Comparison of ENCODE assay signal across 9 cellular contexts in genomic region chr13:52846567-52847321, GRCh38. TPM values are rescaled to one million over a fixed set of nuclear protein-coding genes. Genes with fewer than 3 reads are reported as not detected.
DNase-seq lines count a peak whose midpoint lies in the region; ATAC-seq and TF ChIP-seq lines count a peak whose summit lies in the region.
"Had no signal": no experiment of that assay in that cellular context is flagged by ENCODE, and none has a peak within 500 bp of the region (broad histone marks: within the 10 kb centered on the region; RNA-seq: fewer than 3 reads in every experiment).

No MANE protein-coding gene starts in this region.

- peaks cover 19% of the 10 kb centered on the region for H3K9me3 Mint-ChIP-seq in activated CD4-positive, alpha-beta T cell treated with anti-CD3 and anti-CD28 coated beads, Interleukin-2, amount 10 ng/mL, durations not matched to agents 24 days and 14 days
- peaks cover 5% of the 10 kb centered on the region for H3K9me3 Mint-ChIP-seq in chondrocyte (ENCODE audit: low read depth)

- peak; percentile 81 for DNase-seq in activated CD4-positive, alpha-beta T cell treated with anti-CD3 and anti-CD28 coated beads, Interleukin-2, amount 10 ng/mL, durations not matched to agents 24 days and 14 days
- no peak for DNase-seq in activated CD4-positive, alpha-beta T cell treated with anti-CD3 and anti-CD28 coated beads for 1 hour
- DNase-seq in chondrocyte (ENCODE audit: low spot score): no peak
- DNase-seq in kidney tubule cell (ENCODE audit: low spot score): peak; percentile 43
- DNase-seq in thoracic aorta (ENCODE audit: low spot score): no peak
- no peak for DNase-seq in vagina (ENCODE audit: extremely low spot score in 2 of 2)
- no peak for DNase-seq in DMS79 (lab: John Stamatoyannopoulos, UW)

- H3K27ac ChIP-seq in thoracic aorta (no peak overlapping the region), vagina (no peak overlapping the region)

- intact Hi-C loops in activated CD4-positive, alpha-beta T cell treated with anti-CD3 and anti-CD28 coated beads, Interleukin-2, amount 10 ng/mL, durations not matched to agents 24 days and 14 days (cut with micrococcal nuclease): loop anchor here (5.0 kb wide), 2 partner anchors 179 to 229 kb away; no protein-coding TSS in a partner anchor
- intact Hi-C loops in vagina (cut with DNase I): no loop called here

- no peak overlapping the region for H3K27ac Mint-ChIP-seq in activated CD4-positive, alpha-beta T cell treated with anti-CD3 and anti-CD28 coated beads, Interleukin-2, amount 10 ng/mL, durations not matched to agents 24 days and 14 days
- H3K27ac Mint-ChIP-seq in chondrocyte (ENCODE audit: unreplicated experiment): no peak overlapping the region
- H3K27ac Mint-ChIP-seq: CD4-positive, CD25-positive, alpha-beta regulatory T cell had no signal

- TF ChIP-seq POLR2A in vagina (IDR thresholded peaks at IDR 0.05): no peak

- ATAC-seq in thoracic aorta (ENCODE audit: insufficient number of reproducible peaks, low FRiP score, low read depth) (no peak), GM18502 (IDR thresholded peaks at IDR 0.05; ENCODE audit: poor library complexity, unreplicated experiment) (no peak)

- H3K27me3 Mint-ChIP-seq in activated CD4-positive, alpha-beta T cell treated with anti-CD3 and anti-CD28 coated beads, Interleukin-2, amount 10 ng/mL, durations not matched to agents 24 days and 14 days: peaks cover 59% of the 10 kb centered on the region
- H3K27me3 Mint-ChIP-seq in chondrocyte (ENCODE audit: low read depth): peaks cover 58% of the 10 kb centered on the region

- peaks cover 6 to 15% of the 10 kb centered on the region in 2 donors for H3K4me1 ChIP-seq in thoracic aorta (ENCODE audit: control insufficient read depth in 1 of 2, low read depth in 2 of 2)
- H3K4me1 ChIP-seq in vagina: peaks cover 34% of the 10 kb centered on the region

- H3K4me3 Mint-ChIP-seq in activated CD4-positive, alpha-beta T cell treated with anti-CD3 and anti-CD28 coated beads, Interleukin-2, amount 10 ng/mL, durations not matched to agents 24 days and 14 days: no peak overlapping the region
- H3K4me3 Mint-ChIP-seq in chondrocyte (ENCODE audit: unreplicated experiment): no peak overlapping the region
- H3K4me3 Mint-ChIP-seq: CD4-positive, CD25-positive, alpha-beta regulatory T cell had no signal

- H3K4me3 ChIP-seq in thoracic aorta: peak overlapping the region; percentile 40
- H3K4me3 ChIP-seq in vagina: peak overlapping the region in 1 of 2 donors; percentile 14

- TF ChIP-seq CTCF in chondrocyte (IDR thresholded peaks at IDR 0.05) (peak; percentile 66), thoracic aorta (IDR thresholded peaks at IDR 0.05) (peak; percentile 52), vagina (IDR thresholded peaks at IDR 0.05) (peak in 1 of 3 experiments; percentile 31)

- H3K36me3 Mint-ChIP-seq in activated CD4-positive, alpha-beta T cell treated with anti-CD3 and anti-CD28 coated beads, Interleukin-2, amount 10 ng/mL, durations not matched to agents 24 days and 14 days (ENCODE audit: low read depth): peaks cover 8% of the 10 kb centered on the region
- H3K36me3 Mint-ChIP-seq in chondrocyte (ENCODE audit: low read depth): peaks cover 4% of the 10 kb centered on the region
- H3K36me3 Mint-ChIP-seq: CD4-positive, CD25-positive, alpha-beta regulatory T cell had no signal

- H3K4me1 Mint-ChIP-seq in activated CD4-positive, alpha-beta T cell treated with anti-CD3 and anti-CD28 coated beads, Interleukin-2, amount 10 ng/mL, durations not matched to agents 24 days and 14 days: peaks cover 11% of the 10 kb centered on the region
- H3K4me1 Mint-ChIP-seq in chondrocyte (ENCODE audit: low read depth): peaks cover 19% of the 10 kb centered on the region

- H3K27me3 ChIP-seq in thoracic aorta (replicated peaks; ENCODE audit: insufficient read depth) (peaks cover 22% of the 10 kb centered on the region), vagina (peaks cover 11% of the 10 kb centered on the region)

- H3K36me3 ChIP-seq in thoracic aorta (no peaks in the 10 kb centered on the region), vagina (no peaks in the 10 kb centered on the region)

- no peaks in the 10 kb centered on the region for H3K9me3 ChIP-seq in thoracic aorta
- H3K9me3 ChIP-seq in vagina: no peaks in the 10 kb centered on the region

RNA-seq across cellular contexts. Expression of gene PCDH8, which starts 1.7 kb away (rescaled TPM):
- not detected in 2 replicates for total RNA-seq in activated CD4-positive, alpha-beta T cell treated with anti-CD3 and anti-CD28 coated beads, Interleukin-2, amount 10 ng/mL, durations not matched to agents 24 days and 14 days
- total RNA-seq in chondrocyte: not detected in 3 replicates
- not detected for total RNA-seq in thoracic aorta
- total RNA-seq in vagina: 0.98 TPM
- total RNA-seq: CD4-positive, CD25-positive, alpha-beta regulatory T cell had no signal

Comparison
In these comparisons a context has a peak if more than half of its experiments do, and no peak if none do; other contexts are left out.
1. DNase-seq: peak in activated CD4-positive, alpha-beta T cell treated with anti-CD3 and anti-CD28 coated beads, Interleukin-2, amount 10 ng/mL, durations not matched to agents 24 days and 14 days (single experiment) and kidney tubule cell (single experiment); none in activated CD4-positive, alpha-beta T cell treated with anti-CD3 and anti-CD28 coated beads for 1 hour (single experiment), chondrocyte (single experiment), thoracic aorta (single experiment), vagina (0 of 2) and DMS79 (single experiment).